10 cellular contexts compared by ENCODE assay signal in genomic region chrX:150508461-150509367, GRCh38. TPM values are rescaled to one million over a fixed set of nuclear protein-coding genes. Genes with fewer than 3 reads are reported as not detected.
DNase-seq lines count a peak whose midpoint lies in the region; ATAC-seq, FAIRE-seq and TF ChIP-seq lines count a peak whose summit lies in the region.
"Had no signal": no experiment of that assay in that cellular context is flagged by ENCODE, and none has a peak within 500 bp of the region (broad histone marks: within the 10 kb centered on the region; RNA-seq: fewer than 3 reads in every experiment).

No MANE protein-coding gene starts in this region.

- intact Hi-C loops in endothelial cell of umbilical vein (cut with micrococcal nuclease) = loop anchor here (5.0 to 10.0 kb wide), 3 partner anchors 61 to 424 kb away; no protein-coding TSS in a partner anchor
- intact Hi-C loops in lower lobe of right lung (cut with DNase I) = no loop called here

- H4K20me1 ChIP-seq in endothelial cell of umbilical vein (replicated peaks; ENCODE audit: control insufficient read depth, extremely low read depth, insufficient read depth, low read length) = no peaks in the 10 kb centered on the region

- dilution Hi-C loops in endothelial cell of umbilical vein (cut with MboI; ENCODE audit: extremely low pct_ligation_motif_present, low sequenced_read_pairs) = no loop called here

- no peak overlapping the region for H3K4me3 ChIP-seq in endothelial cell of umbilical vein (replicated peaks in 1 of 3; ENCODE audit: insufficient read depth in 1 of 3, low read depth in 1 of 3, low read length in 3 of 3)
- peak overlapping the region; percentile 14 for H3K4me3 ChIP-seq in lower lobe of right lung
- H3K4me3 ChIP-seq in thoracic aorta = peak overlapping the region; percentile 52

- H3K9me3 ChIP-seq in endothelial cell of umbilical vein (replicated peaks; ENCODE audit: control insufficient read depth, insufficient read depth, low read length) (no peaks in the 10 kb centered on the region), lower lobe of right lung (no peaks in the 10 kb centered on the region), thoracic aorta (no peaks in the 10 kb centered on the region)

- H3K9me1 ChIP-seq in endothelial cell of umbilical vein (replicated peaks; ENCODE audit: control insufficient read depth, extremely low read depth, insufficient read depth, low read length) = no peaks in the 10 kb centered on the region

- CTCF ChIA-PET in endothelial cell of umbilical vein (lab: Charles Lee) = interaction anchor here (1.7 kb wide), 1 partner anchor 78 kb away, joined by 5 read pairs; no protein-coding TSS in a partner anchor

- BruUV-seq in endothelial cell of umbilical vein (replicated peaks; lab: Mats Ljungman, UMichigan) = no TSS peak

- H3K4me1 ChIP-seq in endothelial cell of umbilical vein (ENCODE audit: control insufficient read depth, extremely low read depth, insufficient read depth, low read length) = peaks cover 56% of the 10 kb centered on the region
- peaks cover 25% of the 10 kb centered on the region for H3K4me1 ChIP-seq in lower lobe of right lung
- H3K4me1 ChIP-seq in thoracic aorta (ENCODE audit: control insufficient read depth in 1 of 2, low read depth in 2 of 2) = peaks cover 11 to 35% of the 10 kb centered on the region in 2 donors

- TF ChIP-seq CTCF in endothelial cell of umbilical vein (IDR thresholded peaks at IDR 0.05; ENCODE audit: extremely low read depth in 1 of 2, insufficient read depth in 1 of 2, low read depth in 1 of 2, low read length in 2 of 2) = no peak
- no peak for TF ChIP-seq CTCF in lower lobe of right lung (IDR thresholded peaks at IDR 0.05)
- TF ChIP-seq CTCF in thoracic aorta (IDR thresholded peaks at IDR 0.05) = no peak

- FAIRE-seq in endothelial cell of umbilical vein (lab: Jason Lieb, UNC) = peak; percentile 86

- H2AFZ ChIP-seq in endothelial cell of umbilical vein (ENCODE audit: low read depth, low read length) = peak overlapping the region; percentile 10

- no peak for TF ChIP-seq POLR2A in endothelial cell of umbilical vein (IDR thresholded peaks at IDR 0.05; ENCODE audit: low read depth, low read length)

- H3K27ac ChIP-seq in endothelial cell of umbilical vein (ENCODE audit: insufficient read depth, low read depth, low read length) (peak overlapping the region; percentile 89), lower lobe of right lung (peak overlapping the region; percentile 76), thoracic aorta (peak overlapping the region; percentile 73 to 86)

- H3K9ac ChIP-seq in endothelial cell of umbilical vein (replicated peaks; ENCODE audit: extremely low read depth, insufficient read depth, low read length) = peak overlapping the region; percentile 18

- POLR2A ChIA-PET in endothelial cell of umbilical vein (lab: Charles Lee) = interaction anchor here (0.5 kb wide), 1 partner anchor 570 kb away, joined by 3 read pairs; no protein-coding TSS in a partner anchor

- H3K36me3 ChIP-seq in endothelial cell of umbilical vein (ENCODE audit: control insufficient read depth in 2 of 2, extremely low read depth in 1 of 2, insufficient read depth in 2 of 2, low read length in 2 of 2) (no peaks in the 10 kb centered on the region), lower lobe of right lung (no peaks in the 10 kb centered on the region), thoracic aorta (no peaks in the 10 kb centered on the region)

- ATAC-seq in lower lobe of right lung = peak; percentile 65 to 74
- ATAC-seq in thoracic aorta (ENCODE audit: insufficient number of reproducible peaks, low FRiP score, low read depth) = peak; percentile 81
- no peak for ATAC-seq in GM21367 (IDR thresholded peaks at IDR 0.05; ENCODE audit: unreplicated experiment)
- no peak for ATAC-seq in HG03439 (IDR thresholded peaks at IDR 0.05; ENCODE audit: unreplicated experiment)

- no peak overlapping the region for H3K4me2 ChIP-seq in endothelial cell of umbilical vein (ENCODE audit: insufficient read depth, low read length)

- no peaks in the 10 kb centered on the region for H3K79me2 ChIP-seq in endothelial cell of umbilical vein (ENCODE audit: control insufficient read depth, insufficient read depth, low read length)

- no peaks in the 10 kb centered on the region for H3K27me3 ChIP-seq in endothelial cell of umbilical vein (ENCODE audit: control insufficient read depth in 2 of 2, insufficient read depth in 2 of 2, low read length in 2 of 2)
- H3K27me3 ChIP-seq in lower lobe of right lung (ENCODE audit: low read depth) = no peaks in the 10 kb centered on the region
- H3K27me3 ChIP-seq in thoracic aorta (replicated peaks; ENCODE audit: insufficient read depth) = no peaks in the 10 kb centered on the region

- DNase-seq in NCI-H446 treated with DMSO at 0.1 percent for 48 hours (lab: John Stamatoyannopoulos, UW) = peak; percentile 76
- peak; percentile 61 for DNase-seq in endothelial cell of umbilical vein (ENCODE audit: low read depth, low spot score)
- DNase-seq in lower lobe of right lung = peak; percentile 52
- DNase-seq in thoracic aorta (ENCODE audit: low spot score) = peak; percentile 25
- no peak for DNase-seq in NCI-H510A (lab: John Stamatoyannopoulos, UW)
- no peak for DNase-seq in SIG-M5 treated with dmso at 0.1 percent for 504 hours (lab: John Stamatoyannopoulos, UW; ENCODE audit: unreplicated experiment)
- DNase-seq: NCI-H2171 treated with DMSO at 0.1 percent for 48 hours; stimulated activated CD4-positive, alpha-beta T cell treated with anti-CD3 and anti-CD28 coated beads, Interleukin-2, amount 100 ng/mL, for 48 hours had no signal

TF ChIP-seq in endothelial cell of umbilical vein, 7 proteins besides CTCF, POLR2A, EP300 and RAD21:
- no peak for TF ChIP-seq EZH2 (IDR thresholded peaks at IDR 0.05; ENCODE audit: borderline replicate concordance, low read depth, low read length, severe bottlenecking)
- TF ChIP-seq FOS (IDR thresholded peaks at IDR 0.05; ENCODE audit: borderline replicate concordance, insufficient read depth, low read length) = no peak
- TF ChIP-seq MYC (IDR thresholded peaks at IDR 0.05; ENCODE audit: low read depth, low read length) = no peak
- TF ChIP-seq MAX (IDR thresholded peaks at IDR 0.05; ENCODE audit: insufficient read depth, insufficient read length) = no peak
- no peak for TF ChIP-seq GATA2 (IDR thresholded peaks at IDR 0.05; ENCODE audit: insufficient read depth, insufficient read length, low read depth, low read length)
- TF ChIP-seq POLR2AphosphoS5 (IDR thresholded peaks at IDR 0.05; ENCODE audit: insufficient read depth, low read depth, low read length) = no peak

RNA-seq across cellular contexts. Expression of gene MTM1, which starts 59.7 kb away (rescaled TPM):
- total RNA-seq in endothelial cell of umbilical vein (10.1 and 13.2 TPM in 2 replicates), lower lobe of right lung (29.7 TPM), thoracic aorta (10 to 100 TPM; 18.8 to 21.4 TPM)
- polyA plus RNA-seq in endothelial cell of umbilical vein = 2.3 and 2.4 TPM in 2 replicates
- polyA plus RNA-seq in endothelial cell of umbilical vein (2011; cell fraction: cytosol; rRNA removed) = 2.7 and 2.9 TPM in 2 replicates
- polyA plus RNA-seq in endothelial cell of umbilical vein (2011; cell fraction: nucleus; rRNA removed) = 5.1 and 5.7 TPM in 2 replicates
- 7.4 and 8.0 TPM in 2 replicates for polyA plus RNA-seq in endothelial cell of umbilical vein (2012)
- 13.0 and 13.9 TPM in 2 replicates for polyA minus RNA-seq in endothelial cell of umbilical vein
- 1.1 TPM for polyA minus RNA-seq in endothelial cell of umbilical vein (2011; cell fraction: cytosol; rRNA and poly(A)+ RNA removed)
- 11.3 and 14.3 TPM in 2 replicates for polyA minus RNA-seq in endothelial cell of umbilical vein (2011; cell fraction: nucleus; rRNA and poly(A)+ RNA removed)

Comparison
In these comparisons a context has a peak if more than half of its experiments do, and no peak if none do; other contexts are left out.
1. DNase-seq: peak in NCI-H446 treated with DMSO at 0.1 percent for 48 hours (single experiment), endothelial cell of umbilical vein (single experiment), lower lobe of right lung (single experiment) and thoracic aorta (single experiment); none in NCI-H510A (single experiment) and SIG-M5 treated with dmso at 0.1 percent for 504 hours (single experiment).
2. H3K4me3 ChIP-seq: peak in lower lobe of right lung (single experiment) and thoracic aorta (single experiment); none in endothelial cell of umbilical vein (0 of 3).
3. ATAC-seq: peak in lower lobe of right lung (2 of 2) and thoracic aorta (single experiment); none in GM21367 (single experiment) and HG03439 (single experiment).
4. Peak in every context shown above with its lines, with median percentiles within 50 percentile points of each other: H3K27ac ChIP-seq.